ENCODE assay signal across 9 cellular contexts in genomic region chr16:72786606-72787005, GRCh38.
A peak's percentile ranks its signal among the peaks of the same experiment; 100 is the strongest.
DNase-seq lines count a peak whose midpoint lies in the region; ATAC-seq and TF ChIP-seq lines count a peak whose summit lies in the region.
"Had no signal": no experiment of that assay in that cellular context is flagged by ENCODE, and none has a peak within 500 bp of the region (broad histone marks: within the 10 kb centered on the region; RNA-seq: fewer than 3 reads in every experiment).

No MANE protein-coding gene starts in this region.

- peak overlapping the region; percentile 84 for H3K4me2 ChIP-seq in GM23248 (ENCODE audit: unreplicated experiment)

- BruUV-seq in A673 (replicated peaks; lab: Mats Ljungman, UMichigan) = TSS peak; percentile 31

- H3K4me1 ChIP-seq in A673 (ENCODE audit: insufficient read depth, low read length, poor library complexity, severe bottlenecking) (peaks cover 4% of the 10 kb centered on the region), GM23248 (ENCODE audit: insufficient read depth) (peaks cover 17% of the 10 kb centered on the region)
- no peaks in the 10 kb centered on the region for H3K4me1 ChIP-seq in naive thymus-derived CD4-positive, alpha-beta T cell (ENCODE audit: control insufficient read depth in 2 of 2, insufficient read depth in 2 of 2, low read length in 2 of 2)

- no peaks in the 10 kb centered on the region for H3K9me2 ChIP-seq in GM23248 (ENCODE audit: insufficient read depth)

- H3K27me3 ChIP-seq in A673 (replicated peaks; ENCODE audit: insufficient read depth, low read depth, low read length, poor library complexity) (no peaks in the 10 kb centered on the region), GM23248 (replicated peaks; ENCODE audit: insufficient read depth) (no peaks in the 10 kb centered on the region)
- peaks cover 0 to 11% of the 10 kb centered on the region in 2 donors for H3K27me3 ChIP-seq in naive thymus-derived CD4-positive, alpha-beta T cell (ENCODE audit: control insufficient read depth in 2 of 2, insufficient read depth in 2 of 2, low read length in 2 of 2)
- H3K27me3 ChIP-seq: MG63 had no signal

- H3K4me3 ChIP-seq in A673 (ENCODE audit: low read depth, low read length, poor library complexity, severe bottlenecking) = no peak overlapping the region
- H3K4me3 ChIP-seq in GM23248 = no peak overlapping the region
- no peak overlapping the region for H3K4me3 ChIP-seq in naive thymus-derived CD4-positive, alpha-beta T cell (ENCODE audit: low read length)
- no peak overlapping the region for H3K4me3 ChIP-seq in lower leg skin (ENCODE audit: low read depth, poor library complexity, severe bottlenecking)

- peak overlapping the region; percentile 84 for H3K9ac ChIP-seq in GM23248

- ATAC-seq in activated naive CD8-positive, alpha-beta T cell treated with anti-CD3 and anti-CD28 coated beads, Interleukin-2, amount 50 U/mL, for 24 hours = no peak
- ATAC-seq in naive thymus-derived CD4-positive, alpha-beta T cell = no peak
- no peak for ATAC-seq in HG03378 (IDR thresholded peaks at IDR 0.05; ENCODE audit: unreplicated experiment)
- no peak for ATAC-seq in omental fat pad (ENCODE audit: low FRiP score)
- no peak for ATAC-seq in GM19328 (IDR thresholded peaks at IDR 0.05; ENCODE audit: unreplicated experiment)

- H3K9me3 ChIP-seq in A673 (ENCODE audit: low read depth, low read length, poor library complexity, severe bottlenecking) = no peaks in the 10 kb centered on the region
- no peaks in the 10 kb centered on the region for H3K9me3 ChIP-seq in GM23248 (ENCODE audit: low read depth)
- no peaks in the 10 kb centered on the region for H3K9me3 ChIP-seq in naive thymus-derived CD4-positive, alpha-beta T cell (ENCODE audit: control insufficient read depth in 2 of 3, low read length in 3 of 3)
- H3K9me3 ChIP-seq: MG63 had no signal

- TF ChIP-seq CTCF in A673 (conservative IDR thresholded peaks at IDR 0.05; ENCODE audit: low read depth, low read length) (no peak), lower leg skin (IDR thresholded peaks at IDR 0.05) (no peak), omental fat pad (IDR thresholded peaks at IDR 0.05) (no peak)

- DNase-seq in A673 (ENCODE audit: low spot score) (no peak), GM23248 (no peak), lower leg skin (ENCODE audit: low spot score in 2 of 2) (no peak), omental fat pad (ENCODE audit: low spot score) (no peak)
- DNase-seq in activated naive CD8-positive, alpha-beta T cell treated with anti-CD3 and anti-CD28 coated beads, Interleukin-2, amount 50 U/mL, for 24 hours = no peak
- no peak for DNase-seq in naive thymus-derived CD4-positive, alpha-beta T cell
- DNase-seq: MG63 had no signal

- H3K4me1 Mint-ChIP-seq in activated naive CD8-positive, alpha-beta T cell treated with anti-CD3 and anti-CD28 coated beads, Interleukin-2, amount 50 U/mL, for 24 hours = peaks cover 20% of the 10 kb centered on the region
- peaks cover 9 to 32% (median 14%) of the 10 kb centered on the region in 7 donors for H3K4me1 Mint-ChIP-seq in naive thymus-derived CD4-positive, alpha-beta T cell

- no peaks in the 10 kb centered on the region for H3K9me3 Mint-ChIP-seq in activated naive CD8-positive, alpha-beta T cell treated with anti-CD3 and anti-CD28 coated beads, Interleukin-2, amount 50 U/mL, for 24 hours
- no peaks in the 10 kb centered on the region for H3K9me3 Mint-ChIP-seq in naive thymus-derived CD4-positive, alpha-beta T cell

- CTCF ChIA-PET in A673 (lab: Charles Lee) = interaction anchor here (0.7 kb wide), 1 partner anchor 386 kb away, joined by 5 read pairs; no protein-coding TSS in a partner anchor
- CTCF ChIA-PET in naive thymus-derived CD4-positive, alpha-beta T cell (lab: Charles Lee) = no interaction called here

- H3K27me3 Mint-ChIP-seq in activated naive CD8-positive, alpha-beta T cell treated with anti-CD3 and anti-CD28 coated beads, Interleukin-2, amount 50 U/mL, for 24 hours = peaks cover 18% of the 10 kb centered on the region
- H3K27me3 Mint-ChIP-seq in naive thymus-derived CD4-positive, alpha-beta T cell = peaks cover 11 to 50% (median 32%) of the 10 kb centered on the region in 5 donors

- POLR2A ChIA-PET in A673 (lab: Charles Lee; ENCODE audit: low non-redundant PET) = no interaction called here
- POLR2A ChIA-PET in naive thymus-derived CD4-positive, alpha-beta T cell (lab: Charles Lee) = interaction anchor here (0.6 kb wide), 1 partner anchor 890 kb away, joined by 3 read pairs; no protein-coding TSS in a partner anchor

- peak overlapping the region; percentile 54 for H3K4me3 Mint-ChIP-seq in activated naive CD8-positive, alpha-beta T cell treated with anti-CD3 and anti-CD28 coated beads, Interleukin-2, amount 50 U/mL, for 24 hours
- H3K4me3 Mint-ChIP-seq in naive thymus-derived CD4-positive, alpha-beta T cell = peak overlapping the region in 8 of 10 donors; percentile 58 to 92 (median 73)

- H3K36me3 ChIP-seq in A673 (ENCODE audit: insufficient read depth, low read length, poor library complexity, severe bottlenecking) (no peaks in the 10 kb centered on the region), GM23248 (ENCODE audit: low read depth) (no peaks in the 10 kb centered on the region)
- H3K36me3 ChIP-seq in naive thymus-derived CD4-positive, alpha-beta T cell (ENCODE audit: control insufficient read depth in 2 of 3, insufficient read depth in 3 of 3, low read length in 3 of 3) = no peaks in the 10 kb centered on the region
- H3K36me3 ChIP-seq: MG63 had no signal

- no peaks in the 10 kb centered on the region for H3K36me3 Mint-ChIP-seq in activated naive CD8-positive, alpha-beta T cell treated with anti-CD3 and anti-CD28 coated beads, Interleukin-2, amount 50 U/mL, for 24 hours (ENCODE audit: low read depth)
- H3K36me3 Mint-ChIP-seq in naive thymus-derived CD4-positive, alpha-beta T cell = peaks cover 0 to 2% (median 0%) of the 10 kb centered on the region in 5 donors

- 97 to 99% methylated on average over 6 of the region's 6 CpGs for WGBS in GM23248 (ENCODE audit: low coverage in 1 of 2, low lambda C conversion rate in 2 of 2, missing lambda C conversion rate in 2 of 2), 2 experiments
- WGBS in lower leg skin, 2 donors = 93 to 96% methylated on average over 6 of the region's 6 CpGs

- H3K27ac ChIP-seq in A673 (ENCODE audit: low read depth, low read length, poor library complexity, severe bottlenecking) (no peak overlapping the region), GM23248 (peak overlapping the region; percentile 69; the same call in 1 of the 2 replicates)
- no peak overlapping the region for H3K27ac ChIP-seq in naive thymus-derived CD4-positive, alpha-beta T cell (ENCODE audit: low read depth, low read length)

- no peak for TF ChIP-seq POLR2A in lower leg skin (IDR thresholded peaks at IDR 0.05)

- no peak overlapping the region for H2AFZ ChIP-seq in GM23248

- no peaks in the 10 kb centered on the region for H4K20me1 ChIP-seq in GM23248 (ENCODE audit: insufficient read depth)

- H3K79me2 ChIP-seq in GM23248 (ENCODE audit: insufficient read depth) = no peaks in the 10 kb centered on the region

- no peak overlapping the region for H3K27ac Mint-ChIP-seq in activated naive CD8-positive, alpha-beta T cell treated with anti-CD3 and anti-CD28 coated beads, Interleukin-2, amount 50 U/mL, for 24 hours
- peak overlapping the region in 3 of 9 donors; percentile 38 to 64 (median 54) for H3K27ac Mint-ChIP-seq in naive thymus-derived CD4-positive, alpha-beta T cell

- intact Hi-C loops in A673 (cut with micrococcal nuclease; ENCODE audit: unreplicated experiment) (no loop called here), lower leg skin (cut with DNase I; ENCODE audit: low total_unique reads) (no loop called here)
- intact Hi-C loops in naive thymus-derived CD4-positive, alpha-beta T cell (cut with micrococcal nuclease) = loop anchor here (1.0 to 5.0 kb wide), 2 partner anchors 121 to 261 kb away; partner anchors contain the start of gene ZFHX3 (in 1 of the 2)

- in situ Hi-C loops in GM23248 (cut with MboI) = no loop called here

- no peaks in the 10 kb centered on the region for H3F3A ChIP-seq in GM23248 (ENCODE audit: insufficient read depth)

Comparison
In these comparisons a context has a peak if more than half of its experiments do, and no peak if none do; other contexts are left out.
1. intact Hi-C loops: an anchor here in naive thymus-derived CD4-positive, alpha-beta T cell (1.0 to 5.0 kb wide); none called in A673 and lower leg skin.